ENCODE assay signal across 21 cellular contexts in the genomic region with DNA sequence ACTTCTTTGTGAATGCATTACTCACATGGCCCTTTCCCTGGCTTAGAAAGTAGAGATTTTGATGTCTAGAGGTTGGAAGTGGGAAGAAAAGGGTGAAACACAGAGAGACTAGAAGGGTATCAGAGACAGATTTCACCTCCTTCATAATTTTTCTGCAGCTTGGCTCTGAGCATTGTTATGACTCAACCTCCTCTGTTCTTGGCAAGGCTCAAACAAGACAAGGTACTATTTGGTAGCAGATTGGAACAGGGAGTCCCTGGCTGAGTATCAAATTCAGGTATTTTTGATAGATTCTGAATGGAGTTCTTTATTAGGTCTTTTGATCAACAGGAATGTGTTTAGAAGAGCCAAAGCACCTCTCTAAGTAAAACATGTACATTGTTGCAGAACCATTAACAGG.
"Had no signal": no experiment of that assay in that cellular context is flagged by ENCODE, and none has a peak within 500 bp of the region (broad histone marks: within the 10 kb centered on the region; RNA-seq: fewer than 3 reads in every experiment).

No MANE protein-coding gene starts in this region.

- H3K4me2 ChIP-seq: smooth muscle cell had no signal

- H3K4me1 ChIP-seq: esophagus muscularis mucosa, gastroesophageal sphincter, tibial nerve, upper lobe of right lung, vagina had no signal

- FAIRE-seq: endometrium, keratinocyte had no signal

- ATAC-seq: gastroesophageal sphincter; left ventricle myocardium superior; right cardiac atrium; stimulated activated memory B cell treated with anti-CD40 and anti-IgM and Interleukin-4, amounts not matched to agents 10 μg/mL and 1 μg/mL and 100 μg/mL, for 72 hours; upper lobe of right lung had no signal

- H3K9me3 ChIP-seq: esophagus muscularis mucosa, gastroesophageal sphincter, tibial nerve, upper lobe of right lung, vagina had no signal

- DNase-seq: effector memory CD4-positive, alpha-beta T cell; foreskin fibroblast; immature natural killer cell; left ventricle myocardium superior; mesendoderm; naive B cell; nephron progenitor cell; posterior cingulate gyrus; right cardiac atrium; stimulated activated CD4-positive, alpha-beta T cell treated with anti-CD3 and anti-CD28 coated beads, Interleukin-4, amount 100 ng/mL, for 1 hour; upper lobe of right lung had no signal

- H3K4me3 ChIP-seq: esophagus muscularis mucosa, gastroesophageal sphincter, lung, smooth muscle cell, tibial nerve, upper lobe of right lung, vagina had no signal

- H3K36me3 ChIP-seq: esophagus muscularis mucosa, gastroesophageal sphincter, tibial nerve, upper lobe of right lung, vagina had no signal

- H3K27ac ChIP-seq: epithelial cell of prostate, esophagus muscularis mucosa, gastroesophageal sphincter, upper lobe of right lung, vagina had no signal

- H3K27me3 ChIP-seq: upper lobe of right lung, vagina had no signal
